Comparison of ENCODE assay signal across 1 cellular context in the genomic region with DNA sequence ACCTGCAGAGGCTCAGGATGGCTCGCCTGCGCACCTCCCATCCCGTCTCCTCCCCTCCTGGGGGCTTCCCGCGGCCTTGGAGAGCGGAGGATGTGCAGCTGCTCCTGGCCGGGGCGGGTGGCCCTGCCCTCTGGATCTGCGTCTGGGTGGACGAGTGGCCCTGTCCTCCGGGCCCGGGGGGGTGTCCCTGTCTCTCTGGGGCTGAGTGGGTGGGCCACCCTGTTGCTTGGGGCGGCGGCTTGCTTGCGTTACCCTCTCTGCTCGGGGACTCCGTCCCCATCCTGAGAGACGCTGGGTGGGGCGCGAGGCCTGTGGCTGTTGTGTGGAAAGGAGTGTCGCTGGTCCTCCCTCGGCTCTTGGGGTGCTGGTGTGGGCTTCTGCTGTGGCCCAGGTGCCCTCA.
TF ChIP-seq lines count a peak whose summit lies in the region.

No MANE protein-coding gene starts in this region.

TF ChIP-seq in HepG2, 621 proteins besides CTCF, POLR2A, EP300 and RAD21:
- TF ChIP-seq AGO2 (optimal IDR thresholded peaks at IDR 0.05; ENCODE audit: low read depth, low read length) (peak; percentile 34), NR1H2 (CRISPR knock-in tag; IDR thresholded peaks at IDR 0.05; ENCODE audit: borderline replicate concordance, low read depth) (no peak), ZNF367 (CRISPR knock-in tag; IDR thresholded peaks at IDR 0.05; ENCODE audit: borderline replicate concordance) (no peak)
TF ChIP-seq in HepG2: peak in this region for 1.
